13 cellular contexts compared by ENCODE assay signal in the genomic region with DNA sequence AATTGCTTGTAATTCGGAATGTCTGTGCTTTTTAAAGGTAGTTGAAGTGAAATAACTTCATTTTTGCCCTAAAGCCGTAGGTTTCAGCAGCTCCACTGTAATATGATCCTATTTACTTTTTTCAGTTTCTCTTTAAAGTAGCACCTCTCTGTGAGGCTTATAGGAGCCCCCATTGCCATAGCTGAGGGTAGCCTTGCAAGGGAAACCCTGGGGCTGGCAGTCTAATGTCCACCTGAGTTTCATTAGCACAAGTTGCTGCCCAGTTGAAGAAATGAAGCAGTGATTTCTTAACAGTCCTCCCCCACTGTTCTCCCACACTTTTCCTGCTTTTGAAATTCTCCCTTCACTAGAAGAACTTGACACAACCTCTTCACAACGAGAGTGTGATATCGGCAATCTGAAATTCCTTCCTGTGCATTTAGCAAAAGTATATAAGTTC. TPM values are rescaled to one million over a fixed set of nuclear protein-coding genes. Genes with fewer than 3 reads are reported as not detected.
DNase-seq lines count a peak whose midpoint lies in the region; ATAC-seq and TF ChIP-seq lines count a peak whose summit lies in the region.
"Had no signal": no experiment of that assay in that cellular context is flagged by ENCODE, and none has a peak within 500 bp of the region (broad histone marks: within the 10 kb centered on the region; RNA-seq: fewer than 3 reads in every experiment).

No MANE protein-coding gene starts in this region.

- H3K9ac ChIP-seq in H9 (ENCODE audit: extremely low read depth, insufficient read length, low read length) (no peak overlapping the region), adipocyte (ENCODE audit: low read length) (peak overlapping the region; percentile 82)

- H3K4ac ChIP-seq in H9 (ENCODE audit: low read depth, low read length), result no peak overlapping the region

- no peak overlapping the region for H2BK20ac ChIP-seq in H9 (ENCODE audit: low read depth, low read length, poor library complexity, severe bottlenecking)

- TF ChIP-seq EP300 in suprapubic skin (IDR thresholded peaks at IDR 0.05), result no peak

- H4K5ac ChIP-seq in H9 (ENCODE audit: insufficient read length, low read depth, low read length), result no peak overlapping the region

- no peak overlapping the region for H3K14ac ChIP-seq in H9 (ENCODE audit: insufficient read depth, low read length)

- H3K36me3 Mint-ChIP-seq in H9 (ENCODE audit: insufficient read depth in 1 of 3, low read depth in 3 of 3), result peaks cover 0 to 6% (median 0%) of the 10 kb centered on the region in 3 experiments; a peak in 3 of 7 replicates

- H3K4me1 ChIP-seq in H9 (ENCODE audit: insufficient read depth, low read length) (peaks cover 3% of the 10 kb centered on the region; the same call in 1 of the 2 replicates), adipocyte (ENCODE audit: control insufficient read depth, insufficient read depth, low read length) (peaks cover 15% of the 10 kb centered on the region), suprapubic skin (peaks cover 20% of the 10 kb centered on the region)

- no peak overlapping the region for H2AK5ac ChIP-seq in H9 (ENCODE audit: insufficient read length, low read length)

- H3K79me1 ChIP-seq in H9 (ENCODE audit: insufficient read depth, low read depth, low read length, poor library complexity, severe bottlenecking), result no peaks in the 10 kb centered on the region

- no peak overlapping the region for H2BK120ac ChIP-seq in H9 (ENCODE audit: low read depth, low read length, poor library complexity, severe bottlenecking)

- ATAC-seq in HG03175 (IDR thresholded peaks at IDR 0.05; ENCODE audit: unreplicated experiment), result no peak
- no peak for ATAC-seq in GM19455 (IDR thresholded peaks at IDR 0.05; ENCODE audit: unreplicated experiment)
- no peak for ATAC-seq in GM18519 (IDR thresholded peaks at IDR 0.05; ENCODE audit: low FRiP score, unreplicated experiment)

- no peak for DNase-seq in H9
- DNase-seq in adipocyte (ENCODE audit: low read depth), result peak; percentile 52
- no peak for DNase-seq in kidney epithelial cell (ENCODE audit: low read depth)
- DNase-seq in suprapubic skin (ENCODE audit: low spot score in 2 of 2), result no peak
- DNase-seq in NCI-H128 (lab: John Stamatoyannopoulos, UW; ENCODE audit: unreplicated experiment), result no peak
- DNase-seq: dermis blood vessel endothelial cell; kidney glomerular epithelial cell; NCI-H2081; stimulated activated CD4-positive, alpha-beta T cell treated with anti-CD3 and anti-CD28 coated beads, Interleukin-12 subunit alpha, Interleukin-12 subunit beta, amount 100 ng/mL, for 4 hours had no signal

- H3K27me3 Mint-ChIP-seq in H9 (ENCODE audit: low read depth), result peaks cover 29% of the 10 kb centered on the region

- H3K36me3 ChIP-seq in adipocyte (ENCODE audit: control insufficient read depth, insufficient read depth, low read length, severe bottlenecking) (no peaks in the 10 kb centered on the region), kidney epithelial cell (ENCODE audit: control insufficient read depth, insufficient read depth, low read length) (no peaks in the 10 kb centered on the region), suprapubic skin (no peaks in the 10 kb centered on the region)

- H4K8ac ChIP-seq in H9 (replicated peaks; ENCODE audit: insufficient read length, low read depth, low read length), result no peak overlapping the region

- peak overlapping the region in 1 of 2 experiments; percentile 85; a peak in 3 of 5 replicates for H3K4me3 Mint-ChIP-seq in H9

- H3K79me2 ChIP-seq in H9 (ENCODE audit: insufficient read depth, low read length), result no peaks in the 10 kb centered on the region

- H4K91ac ChIP-seq in H9 (ENCODE audit: insufficient read length, low read depth, low read length), result no peak overlapping the region

- H3K23me2 ChIP-seq in H9 (ENCODE audit: insufficient read length, low read depth, low read length, poor library complexity, severe bottlenecking), result peaks cover 7% of the 10 kb centered on the region

- no peak overlapping the region for H3K18ac ChIP-seq in H9 (ENCODE audit: insufficient read length, low read depth, low read length)

- H3K27me3 ChIP-seq in H9 (ENCODE audit: insufficient read depth, low read length), result no peaks in the 10 kb centered on the region; the same call in 1 of the 2 replicates
- H3K27me3 ChIP-seq in adipocyte (replicated peaks; ENCODE audit: control insufficient read depth, insufficient read depth, low read length), result no peaks in the 10 kb centered on the region
- no peaks in the 10 kb centered on the region for H3K27me3 ChIP-seq in kidney epithelial cell (ENCODE audit: control insufficient read depth, insufficient read depth, low read length)
- no peaks in the 10 kb centered on the region for H3K27me3 ChIP-seq in suprapubic skin

- no peaks in the 10 kb centered on the region for H4K20me1 ChIP-seq in H9 (ENCODE audit: control insufficient read depth, insufficient read depth, insufficient read length)

- H3K4me1 Mint-ChIP-seq in H9, result peaks cover 16 to 27% of the 10 kb centered on the region in 2 experiments

- TF ChIP-seq CTCF in H9 (conservative IDR thresholded peaks at IDR 0.05) (no peak), kidney epithelial cell (IDR thresholded peaks at IDR 0.05; ENCODE audit: insufficient read depth, low read length, poor library complexity, severe bottlenecking) (no peak), suprapubic skin (IDR thresholded peaks at IDR 0.05) (no peak)

- no peak overlapping the region for H3K23ac ChIP-seq in H9 (ENCODE audit: insufficient read length, low read depth, low read length)

- peak overlapping the region; percentile 83 for H3K4me3 ChIP-seq in adipocyte (ENCODE audit: low read length)
- H3K4me3 ChIP-seq in kidney epithelial cell (ENCODE audit: low read depth, low read length), result peak overlapping the region; percentile 58
- H3K4me3 ChIP-seq in suprapubic skin, result peak overlapping the region; percentile 51

- H3K9me3 Mint-ChIP-seq in H9, result peaks cover 4 to 8% of the 10 kb centered on the region in 2 experiments; a peak in 4 of 5 replicates

- H2BK15ac ChIP-seq in H9 (ENCODE audit: low read depth, low read length), result no peak overlapping the region

- no peak overlapping the region for H2BK12ac ChIP-seq in H9 (ENCODE audit: insufficient read length, low read depth, low read length)

- H2AFZ ChIP-seq in H9 (ENCODE audit: low read length), result no peak overlapping the region

- H3K9me3 ChIP-seq in H9 (ENCODE audit: control insufficient read depth, low read depth, low read length) (no peaks in the 10 kb centered on the region), adipocyte (ENCODE audit: control insufficient read depth, low read length) (peaks cover 7% of the 10 kb centered on the region), suprapubic skin (no peaks in the 10 kb centered on the region)

- H3K56ac ChIP-seq in H9 (ENCODE audit: insufficient read length, low read depth, low read length), result no peak overlapping the region

- no peak for TF ChIP-seq POLR2A in suprapubic skin (IDR thresholded peaks at IDR 0.05)

- WGBS in H9 (ENCODE audit: extremely low coverage, insufficient read length, low lambda C conversion rate), result no CpG with 5 or more reads among the region's 4 CpGs
- WGBS in suprapubic skin, result 22% methylated on average over 4 of the region's 4 CpGs

- H3T11ph ChIP-seq in H9 (ENCODE audit: low read length), result no peak overlapping the region

- H3K27ac ChIP-seq in H9 (ENCODE audit: insufficient read length, low read depth, low read length) (no peak overlapping the region), suprapubic skin (peak overlapping the region; percentile 34)

- H2BK5ac ChIP-seq in H9 (ENCODE audit: insufficient read length, low read length), result no peak overlapping the region

- no peak overlapping the region for H3K27ac Mint-ChIP-seq in H9
- H3K27ac Mint-ChIP-seq: stimulated activated naive CD8-positive, alpha-beta T cell treated with anti-CD3 and anti-CD28 coated beads, Interleukin-15, Interleukin-2, amounts not matched to agents 100 ng/mL and 50 ng/mL, for 24 hours had no signal

- H3K4me2 ChIP-seq in H9 (ENCODE audit: insufficient read depth, insufficient read length, low read length), result peak overlapping the region; percentile 51

RNA-seq across cellular contexts. Expression of a gene that starts 1.5 kb away (rescaled TPM):
- total RNA-seq in H9 (2021), result 2.9 and 3.3 TPM in 2 replicates
- 1.3 and 2.1 TPM in 2 replicates for total RNA-seq in kidney epithelial cell
- 1 to 10 TPM; 2.2 to 5.6 (median 3.7) TPM for total RNA-seq in suprapubic skin
